Comparison of ENCODE assay signal across 8 cellular contexts in the genomic region with DNA sequence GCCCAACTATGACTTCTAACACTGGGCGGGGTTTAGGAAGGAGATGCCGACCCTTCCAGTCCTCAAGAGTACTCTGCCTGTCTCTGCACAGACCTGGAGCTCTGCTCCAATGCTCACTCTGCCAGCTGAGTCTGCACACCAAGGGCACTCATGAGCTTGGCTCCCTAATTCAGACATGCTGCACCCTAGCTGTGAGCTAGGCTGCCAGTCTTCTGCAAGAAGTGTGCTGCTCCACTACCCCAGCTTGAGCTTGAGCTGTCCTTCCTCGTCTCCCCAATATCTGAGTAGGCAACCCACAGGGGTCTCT. TPM values are rescaled to one million over a fixed set of nuclear protein-coding genes. Genes with fewer than 3 reads are reported as not detected.
A peak's percentile ranks its signal among the peaks of the same experiment; 100 is the strongest.
DNase-seq lines count a peak whose midpoint lies in the region; ATAC-seq and FAIRE-seq lines count a peak whose summit lies in the region.

No MANE protein-coding gene starts in this region.

- no peaks in the 10 kb centered on the region for H3K27me3 ChIP-seq in CD4-positive, alpha-beta memory T cell (ENCODE audit: insufficient read depth, low read length)
- H3K27me3 ChIP-seq in mesenchymal stem cell (ENCODE audit: control insufficient read depth in 1 of 2, insufficient read depth in 1 of 2, low read length in 2 of 2) = no peaks in the 10 kb centered on the region

- H3K23ac ChIP-seq in mesenchymal stem cell (ENCODE audit: low read length in 2 of 2) = peak overlapping the region in 1 of 2 experiments; percentile 67

- peaks cover 69% of the 10 kb centered on the region for H3K4me1 ChIP-seq in CD4-positive, alpha-beta memory T cell (ENCODE audit: insufficient read depth, low read length)
- H3K4me1 ChIP-seq in mesenchymal stem cell (ENCODE audit: control insufficient read depth, insufficient read depth, low read depth, low read length) = peaks cover 9% of the 10 kb centered on the region

- peak overlapping the region; percentile 52 for H4K91ac ChIP-seq in mesenchymal stem cell (ENCODE audit: low read length)

- FAIRE-seq in GM19239 (lab: Jason Lieb, UNC) = no peak

- H2BK120ac ChIP-seq in mesenchymal stem cell (ENCODE audit: low read depth, low read length) = no peak overlapping the region

- no peak overlapping the region for H2AFZ ChIP-seq in mesenchymal stem cell (ENCODE audit: low read depth, low read length)

- H2BK15ac ChIP-seq in mesenchymal stem cell (ENCODE audit: low read depth, poor library complexity, severe bottlenecking) = no peak overlapping the region

- peak overlapping the region in 1 of 2 experiments; percentile 89 for H3K14ac ChIP-seq in mesenchymal stem cell (ENCODE audit: low read length in 2 of 2)

- H2BK5ac ChIP-seq in mesenchymal stem cell (ENCODE audit: low read depth, low read length, poor library complexity, severe bottlenecking) = no peak overlapping the region

- H3K36me3 ChIP-seq in CD4-positive, alpha-beta memory T cell (ENCODE audit: insufficient read depth, low read length) = no peaks in the 10 kb centered on the region
- no peaks in the 10 kb centered on the region for H3K36me3 ChIP-seq in mesenchymal stem cell (ENCODE audit: control insufficient read depth in 1 of 2, insufficient read depth in 2 of 2, low read depth in 1 of 2, low read length in 2 of 2)

- peak overlapping the region; percentile 90 for H3K9ac ChIP-seq in mesenchymal stem cell (ENCODE audit: low read length)

- intact Hi-C loops in CD4-positive, alpha-beta memory T cell (cut with micrococcal nuclease) = loop anchor here (1.0 to 2.0 kb wide), 2 partner anchors 13 to 14 kb away; a partner anchor contains a TSS

- peak overlapping the region; percentile 57 to 63 for H2BK12ac ChIP-seq in mesenchymal stem cell (ENCODE audit: low read length in 2 of 2)

- peak overlapping the region in 1 of 2 experiments; percentile 58 for H3K4ac ChIP-seq in mesenchymal stem cell (ENCODE audit: low read depth in 1 of 2, low read length in 2 of 2)

- H3K4me3 Mint-ChIP-seq in CD4-positive, alpha-beta memory T cell = peak overlapping the region in 7 of 8 donors; percentile 43 to 81 (median 70)
- peak overlapping the region; percentile 57 for H3K4me3 Mint-ChIP-seq in activated naive CD8-positive, alpha-beta T cell

- H3K27me3 Mint-ChIP-seq in CD4-positive, alpha-beta memory T cell = no peaks in the 10 kb centered on the region
- H3K27me3 Mint-ChIP-seq in activated naive CD8-positive, alpha-beta T cell = no peaks in the 10 kb centered on the region

- H3K9me3 Mint-ChIP-seq in CD4-positive, alpha-beta memory T cell = no peaks in the 10 kb centered on the region
- H3K9me3 Mint-ChIP-seq in activated naive CD8-positive, alpha-beta T cell (ENCODE audit: low read depth) = no peaks in the 10 kb centered on the region

- H3K18ac ChIP-seq in mesenchymal stem cell (ENCODE audit: low read depth in 1 of 2, low read length in 2 of 2) = peak overlapping the region; percentile 28 to 69

- H3K4me1 Mint-ChIP-seq in CD4-positive, alpha-beta memory T cell = peaks cover 17 to 28% (median 22%) of the 10 kb centered on the region in 4 donors
- H3K4me1 Mint-ChIP-seq in activated naive CD8-positive, alpha-beta T cell (ENCODE audit: low read depth) = peaks cover 21% of the 10 kb centered on the region

- POLR2A ChIA-PET in CD4-positive, alpha-beta memory T cell (lab: Charles Lee; ENCODE audit: partially characterized antibody) = interaction anchor here (1.0 to 2.4 kb wide), 2 partner anchors 13 to 20 kb away, joined by 3 to 36 read pairs; a partner anchor contains a TSS

- peak overlapping the region; percentile 3 for H2AK5ac ChIP-seq in mesenchymal stem cell (ENCODE audit: low read length, severe bottlenecking)

- no peaks in the 10 kb centered on the region for H3K79me1 ChIP-seq in mesenchymal stem cell (replicated peaks; ENCODE audit: low read length, poor library complexity, severe bottlenecking)

- WGBS in mesenchymal stem cell = 84% methylated on average over 3 of the region's 3 CpGs

- peak overlapping the region; percentile 70 for H3K27ac ChIP-seq in CD4-positive, alpha-beta memory T cell (ENCODE audit: low read depth, low read length)
- H3K27ac ChIP-seq in mesenchymal stem cell (ENCODE audit: low read length, poor library complexity, severe bottlenecking) = no peak overlapping the region

- CTCF ChIA-PET in CD4-positive, alpha-beta memory T cell (lab: Charles Lee; ENCODE audit: partially characterized antibody) = interaction anchor here (0.7 to 2.6 kb wide), 6 partner anchors 9 to 20 kb away, joined by 3 to 17 read pairs (median 4); a partner anchor contains a TSS

- no peak overlapping the region for H3K4me2 ChIP-seq in mesenchymal stem cell (ENCODE audit: low read length, poor library complexity, severe bottlenecking)

- no peak overlapping the region for H3K4me3 ChIP-seq in CD4-positive, alpha-beta memory T cell (ENCODE audit: low read length in 2 of 2)
- H3K4me3 ChIP-seq in mesenchymal stem cell (ENCODE audit: insufficient read depth in 1 of 2, low read depth in 1 of 2, low read length in 2 of 2) = no peak overlapping the region

- peaks cover 0 to 3% of the 10 kb centered on the region in 2 donors for H3K36me3 Mint-ChIP-seq in CD4-positive, alpha-beta memory T cell
- H3K36me3 Mint-ChIP-seq in activated naive CD8-positive, alpha-beta T cell = peaks cover 5% of the 10 kb centered on the region

- peak; percentile 50 for ATAC-seq in HG02759 (IDR thresholded peaks at IDR 0.05; ENCODE audit: unreplicated experiment)

- H3K27ac Mint-ChIP-seq in CD4-positive, alpha-beta memory T cell = peak overlapping the region in 4 of 7 donors; percentile 57 to 97 (median 84)
- H3K27ac Mint-ChIP-seq in activated naive CD8-positive, alpha-beta T cell = no peak overlapping the region

- H4K8ac ChIP-seq in mesenchymal stem cell (ENCODE audit: low read length) = peak overlapping the region; percentile 66

- peak in 1 of 5 donors; percentile 52 for DNase-seq in CD4-positive, alpha-beta memory T cell
- no peak for DNase-seq in mesenchymal stem cell
- no peak for DNase-seq in GM19239 (ENCODE audit: insufficient read length, low spot score)
- DNase-seq in HPDE6-E6E7 (ENCODE audit: extremely low spot score) = no peak
- no peak for DNase-seq in H4 (ENCODE audit: low spot score)
- no peak for DNase-seq in EL

- H3K9me3 ChIP-seq in CD4-positive, alpha-beta memory T cell (ENCODE audit: control insufficient read depth in 1 of 2, low read length in 2 of 2) = no peaks in the 10 kb centered on the region
- no peaks in the 10 kb centered on the region for H3K9me3 ChIP-seq in mesenchymal stem cell (ENCODE audit: control insufficient read depth, low read length)

RNA-seq across cellular contexts. Expression of a gene that starts 13.2 kb away (rescaled TPM):
- total RNA-seq in CD4-positive, alpha-beta memory T cell = 10 to 100 TPM; 48.3 to 49.8 TPM
- 10 to 100 TPM in 1 of 2 donors, 1 to 10 TPM in 1; 8.5 to 19.3 TPM for polyA plus RNA-seq in CD4-positive, alpha-beta memory T cell
- 20.5 TPM for polyA plus RNA-seq in mesenchymal stem cell (2013, experiment 1 of 2)
- 20.5 TPM for polyA plus RNA-seq in mesenchymal stem cell (2013, experiment 2 of 2)
- total RNA-seq in H4 (2014; rRNA removed; shearing (Covaris generic)) = 22.1 and 38.5 TPM in 2 replicates
